ENCODE assay signal across 11 cellular contexts in genomic region chr3:61407397-61407796, GRCh38.
"Had no signal": no experiment of that assay in that cellular context is flagged by ENCODE, and none has a peak within 500 bp of the region (broad histone marks: within the 10 kb centered on the region; RNA-seq: fewer than 3 reads in every experiment).

No MANE protein-coding gene starts in this region.

- H3K4me3 ChIP-seq: GM23248, GM23338, HAP-1 had no signal

- FAIRE-seq: H1, H54 had no signal

- H2AFZ ChIP-seq: GM23248, GM23338 had no signal

- H3K4me2 ChIP-seq: GM23338 had no signal

- DNase-seq: GM23248, GOT3, H7, H9, HCEC 1CT, HFFc6 had no signal

- H3K9ac ChIP-seq: GM23248 had no signal

- H3K9me3 ChIP-seq: HAP-1 had no signal

- H3K27ac ChIP-seq: GM23248 had no signal

- H3K4me1 ChIP-seq: HAP-1 had no signal

- H3K36me3 ChIP-seq: HAP-1 had no signal

- ATAC-seq: GM23338, HCT116 had no signal
